Comparison of ENCODE assay signal across 9 cellular contexts in genomic region chr5:157504059-157504458, GRCh38. TPM values are rescaled to one million over a fixed set of nuclear protein-coding genes. Genes with fewer than 3 reads are reported as not detected.
DNase-seq lines count a peak whose midpoint lies in the region; ATAC-seq and TF ChIP-seq lines count a peak whose summit lies in the region.
"Not testable (repeated sequence)": the region's sequence is repeated elsewhere in the genome, so short reads cannot be mapped to it uniquely, and the experiment has no call there.
"Had no signal": no experiment of that assay in that cellular context is flagged by ENCODE, and none has a peak within 500 bp of the region (broad histone marks: within the 10 kb centered on the region; RNA-seq: fewer than 3 reads in every experiment).

No MANE protein-coding gene starts in this region.

- not testable (repeated sequence) for TF ChIP-seq POLR2A in spleen (IDR thresholded peaks at IDR 0.05)

- H3K27me3 ChIP-seq in BLaER1 treated with 17β-estradiol and CSF1 and Interleukin-3, amounts not matched to agents 10 nM and 100 nM; spleen (replicated peaks in 1 of 7); upper lobe of right lung: not testable (repeated sequence)

- WGBS in spleen, 5 donors = 50 to 81% (median 72%) methylated on average over 8 of the region's 8 CpGs

- peak overlapping the region; percentile 67 to 95 (median 85); a peak in 21 of 22 replicates for H3K4me2 ChIP-seq in BLaER1 treated with 17β-estradiol and CSF1 and Interleukin-3, amounts not matched to agents 10 nM and 100 nM

- not testable (repeated sequence) for TF ChIP-seq CTCF in spleen (IDR thresholded peaks at IDR 0.05 in 8 of 11, conservative IDR thresholded peaks at IDR 0.05 in 3 of 11); upper lobe of right lung (IDR thresholded peaks at IDR 0.05)

- not testable (repeated sequence) for H3K27me3 Mint-ChIP-seq in T-helper 17 cell; activated T-helper 1 cell treated with anti-CD3 and anti-CD28 coated beads, Interleukin-12 subunit alpha, Interleukin-12 subunit beta, Interleukin-2, Interleukin-4 antibody, amounts not matched to agents 30 ng/mL and 10 ng/mL and 1 ng/mL, durations not matched to agents 14 hours and 24 hours and 36 hours (ENCODE audit: insufficient read depth)

- intact Hi-C loops in activated T-helper 1 cell treated with anti-CD3 and anti-CD28 coated beads, Interleukin-12 subunit alpha, Interleukin-12 subunit beta, Interleukin-2, Interleukin-4 antibody, amounts not matched to agents 30 ng/mL and 10 ng/mL and 1 ng/mL, durations not matched to agents 14 hours and 24 hours and 36 hours (cut with micrococcal nuclease); spleen (cut with DNase I; ENCODE audit: low total_unique reads): not testable (repeated sequence)
- intact Hi-C loops in upper lobe of right lung (cut with DNase I) = loop anchor here (10.0 kb wide), 1 partner anchor 61 kb away; no protein-coding TSS in a partner anchor

- peak; percentile 36 for DNase-seq in NAMALWA (ENCODE audit: low spot score)
- not testable (repeated sequence) for DNase-seq in T-helper 17 cell; activated T-helper 1 cell treated with anti-CD3 and anti-CD28 coated beads, Interleukin-12 subunit alpha, Interleukin-12 subunit beta, Interleukin-2, Interleukin-4 antibody, amounts not matched to agents 30 ng/mL and 10 ng/mL and 1 ng/mL, durations not matched to agents 14 hours and 24 hours and 36 hours (ENCODE audit: low spot score); spleen
- peak; percentile 40 for DNase-seq in germinal center (ENCODE audit: low spot score)
- DNase-seq in upper lobe of right lung = peak; percentile 19

- H3K4me1 Mint-ChIP-seq in T-helper 17 cell = peaks cover 43% of the 10 kb centered on the region
- peaks cover 63% of the 10 kb centered on the region for H3K4me1 Mint-ChIP-seq in activated T-helper 1 cell treated with anti-CD3 and anti-CD28 coated beads, Interleukin-12 subunit alpha, Interleukin-12 subunit beta, Interleukin-2, Interleukin-4 antibody, amounts not matched to agents 30 ng/mL and 10 ng/mL and 1 ng/mL, durations not matched to agents 14 hours and 24 hours and 36 hours (ENCODE audit: low read depth)

- H3K36me3 Mint-ChIP-seq in T-helper 17 cell (ENCODE audit: low read depth) = peaks cover 12% of the 10 kb centered on the region
- peaks cover 80% of the 10 kb centered on the region for H3K36me3 Mint-ChIP-seq in activated T-helper 1 cell treated with anti-CD3 and anti-CD28 coated beads, Interleukin-12 subunit alpha, Interleukin-12 subunit beta, Interleukin-2, Interleukin-4 antibody, amounts not matched to agents 30 ng/mL and 10 ng/mL and 1 ng/mL, durations not matched to agents 14 hours and 24 hours and 36 hours (ENCODE audit: low read depth)

- H3K4me3 Mint-ChIP-seq in T-helper 17 cell; activated T-helper 1 cell treated with anti-CD3 and anti-CD28 coated beads, Interleukin-12 subunit alpha, Interleukin-12 subunit beta, Interleukin-2, Interleukin-4 antibody, amounts not matched to agents 30 ng/mL and 10 ng/mL and 1 ng/mL, durations not matched to agents 14 hours and 24 hours and 36 hours: not testable (repeated sequence)

- H3K27ac Mint-ChIP-seq in T-helper 17 cell = peak overlapping the region; percentile 57
- peak overlapping the region; percentile 25 for H3K27ac Mint-ChIP-seq in activated T-helper 1 cell treated with anti-CD3 and anti-CD28 coated beads, Interleukin-12 subunit alpha, Interleukin-12 subunit beta, Interleukin-2, Interleukin-4 antibody, amounts not matched to agents 30 ng/mL and 10 ng/mL and 1 ng/mL, durations not matched to agents 14 hours and 24 hours and 36 hours

- H3K36me3 ChIP-seq in BLaER1 treated with 17β-estradiol and CSF1 and Interleukin-3, amounts not matched to agents 10 nM and 100 nM = peaks cover 0 to 14% (median 0%) of the 10 kb centered on the region in 11 experiments; a peak in 5 of 22 replicates
- peaks cover 3 to 100% (median 13%) of the 10 kb centered on the region in 6 donors for H3K36me3 ChIP-seq in spleen
- H3K36me3 ChIP-seq in upper lobe of right lung = not testable (repeated sequence)

- not testable (repeated sequence) for H3K9me3 Mint-ChIP-seq in activated T-helper 1 cell treated with anti-CD3 and anti-CD28 coated beads, Interleukin-12 subunit alpha, Interleukin-12 subunit beta, Interleukin-2, Interleukin-4 antibody, amounts not matched to agents 30 ng/mL and 10 ng/mL and 1 ng/mL, durations not matched to agents 14 hours and 24 hours and 36 hours

- peaks cover 65 to 100% (median 98%) of the 10 kb centered on the region in 10 experiments for H3K4me1 ChIP-seq in BLaER1 treated with 17β-estradiol and CSF1 and Interleukin-3, amounts not matched to agents 10 nM and 100 nM
- peaks cover 16 to 94% (median 59%) of the 10 kb centered on the region in 6 donors for H3K4me1 ChIP-seq in spleen
- H3K4me1 ChIP-seq in upper lobe of right lung = peaks cover 14% of the 10 kb centered on the region

- not testable (repeated sequence) for H3K9ac ChIP-seq in BLaER1 treated with 17β-estradiol and CSF1 and Interleukin-3, amounts not matched to agents 10 nM and 100 nM

- ATAC-seq in T-helper 17 cell, upper lobe of right lung: not testable (repeated sequence)

- peak overlapping the region in 4 of 10 experiments; percentile 2 to 29 (median 17); a peak in 4 of 20 replicates for H3K4me3 ChIP-seq in BLaER1 treated with 17β-estradiol and CSF1 and Interleukin-3, amounts not matched to agents 10 nM and 100 nM
- H3K4me3 ChIP-seq in spleen, upper lobe of right lung: not testable (repeated sequence)

- peaks cover 0 to 11% (median 9%) of the 10 kb centered on the region in 11 experiments; a peak in 11 of 22 replicates for H3K9me3 ChIP-seq in BLaER1 treated with 17β-estradiol and CSF1 and Interleukin-3, amounts not matched to agents 10 nM and 100 nM (replicated peaks in 1 of 11)
- not testable (repeated sequence) for H3K9me3 ChIP-seq in T-helper 17 cell (ENCODE audit: control insufficient read depth, low read length, poor library complexity, severe bottlenecking); spleen; upper lobe of right lung

- not testable (repeated sequence) for H4K20me1 ChIP-seq in BLaER1 treated with 17β-estradiol and CSF1 and Interleukin-3, amounts not matched to agents 10 nM and 100 nM

- peak overlapping the region in 7 of 11 experiments; percentile 49 to 86 (median 72); a peak in 15 of 22 replicates for H3K27ac ChIP-seq in BLaER1 treated with 17β-estradiol and CSF1 and Interleukin-3, amounts not matched to agents 10 nM and 100 nM
- peak overlapping the region; percentile 22 to 90 (median 73) for H3K27ac ChIP-seq in spleen
- H3K27ac ChIP-seq in upper lobe of right lung = not testable (repeated sequence)

RNA-seq across cellular contexts. Expression of gene NIPAL4, which starts 44.0 kb away (rescaled TPM):
- 1 to 10 TPM; 1.5 to 2.3 TPM for total RNA-seq in T-helper 17 cell
- 2.2 and 2.3 TPM in 2 replicates for total RNA-seq in activated T-helper 1 cell treated with anti-CD3 and anti-CD28 coated beads, Interleukin-12 subunit alpha, Interleukin-12 subunit beta, Interleukin-2, Interleukin-4 antibody, amounts not matched to agents 30 ng/mL and 10 ng/mL and 1 ng/mL, durations not matched to agents 14 hours and 24 hours and 36 hours
- total RNA-seq in spleen = under 1 TPM in 6 of 7 donors, not detected in 1; 0.34 to 0.73 (median 0.47) TPM
- polyA plus RNA-seq in spleen = under 1 TPM; 0.19 to 0.49 (median 0.39) TPM
- total RNA-seq in upper lobe of right lung = not detected
- total RNA-seq: CD4-positive, alpha-beta memory T cell; H9 had no signal
- polyA plus RNA-seq: CD4-positive, alpha-beta memory T cell had no signal
